ENCODE assay signal across 26 cellular contexts in genomic region chr7:126227055-126227454, GRCh38.
"Had no signal": no experiment of that assay in that cellular context is flagged by ENCODE, and none has a peak within 500 bp of the region (broad histone marks: within the 10 kb centered on the region; RNA-seq: fewer than 3 reads in every experiment).

No MANE protein-coding gene starts in this region.

- H3K27ac ChIP-seq: stomach, suprapubic skin, testis, thoracic aorta, thyroid gland, tibial artery, tibial nerve, transverse colon, upper lobe of left lung, upper lobe of right lung, uterus, vagina had no signal

- H3K27me3 ChIP-seq: stomach, suprapubic skin, testis, thyroid gland, tibial artery, tibial nerve, transverse colon, upper lobe of left lung, upper lobe of right lung, uterus, vagina had no signal

- H3K36me3 ChIP-seq: stomach, suprapubic skin, thoracic aorta, thyroid gland, tibial artery, tibial nerve, transverse colon, upper lobe of left lung, upper lobe of right lung, uterus, vagina had no signal

- H3K4me1 ChIP-seq: stomach, suprapubic skin, testis, thyroid gland, tibial artery, tibial nerve, transverse colon, upper lobe of left lung, upper lobe of right lung, uterus, vagina had no signal

- ATAC-seq: stimulated activated effector memory CD8-positive, alpha-beta T cell treated with anti-CD3 and anti-CD28 coated beads, Interleukin-12 subunit alpha, Interleukin-12 subunit beta, amount 100 ng/mL, for 72 hours; stimulated activated memory B cell treated with anti-CD40 and anti-IgM and Interleukin-4, amounts not matched to agents 10 μg/mL and 1 μg/mL and 100 μg/mL, for 72 hours; stimulated activated naive B cell treated with anti-CD40 and anti-IgM and Interleukin-4, amounts not matched to agents 10 μg/mL and 1 μg/mL and 100 μg/mL, for 72 hours; stimulated activated naive CD8-positive, alpha-beta T cell treated with anti-CD3 and anti-CD28 coated beads, Interleukin-15, amount 100 ng/mL, for 72 hours; stimulated activated naive CD8-positive, alpha-beta T cell treated with anti-CD3 and anti-CD28 coated beads, Interleukin-15, Interleukin-2, amounts not matched to agents 100 U/mL and 50 U/mL, for 24 hours; upper lobe of right lung had no signal

- DNase-seq: stimulated activated CD4-positive, alpha-beta T cell treated with anti-CD3 and anti-CD28 coated beads, Interleukin-2, amount 100 ng/mL, for 48 hours; stimulated activated CD4-positive, alpha-beta T cell treated with anti-CD3 and anti-CD28 coated beads, Interleukin-4, amount 100 ng/mL, for 1 hour; stimulated activated CD4-positive, alpha-beta T cell treated with anti-CD3 and anti-CD28 coated beads, Interleukin-4, amount 100 ng/mL, for 24 hours; stimulated activated CD4-positive, alpha-beta T cell treated with anti-CD3 and anti-CD28 coated beads, Interleukin-4, amount 100 ng/mL, for 4 hours; stimulated activated CD8-positive, alpha-beta memory T cell treated with anti-CD3 and anti-CD28 coated beads, Interleukin-4, amount 100 ng/mL, for 48 hours; stimulated activated naive B cell treated with anti-CD40 and anti-IgM and Interleukin-4, amounts not matched to agents 10 μg/mL and 1 μg/mL and 100 μg/mL, for 72 hours; stimulated activated naive CD4-positive, alpha-beta T cell; stimulated activated naive CD4-positive, alpha-beta T cell treated with Interleukin-2 at 50 U/mL for 16 hours; stimulated activated naive CD8-positive, alpha-beta T cell treated with anti-CD3 and anti-CD28 coated beads, Interleukin-15, amount 100 ng/mL, for 72 hours; stimulated activated naive CD8-positive, alpha-beta T cell treated with anti-CD3 and anti-CD28 coated beads, Interleukin-15, Interleukin-2, amounts not matched to agents 100 U/mL and 50 U/mL, for 24 hours; stomach; substantia nigra; testis; thyroid gland; tibial artery; transverse colon; trophoblast cell; upper lobe of left lung; upper lobe of right lung; uterus had no signal

- H3K4me3 ChIP-seq: stomach, suprapubic skin, testis, thoracic aorta, thyroid gland, tibial artery, tibial nerve, transverse colon, upper lobe of left lung, upper lobe of right lung, uterus, vagina had no signal

- H3K9me3 ChIP-seq: testis, thoracic aorta, thyroid gland, tibial nerve, transverse colon, upper lobe of left lung, upper lobe of right lung, uterus, vagina had no signal
